Comparison of ENCODE assay signal across 1 cellular context in the genomic region with DNA sequence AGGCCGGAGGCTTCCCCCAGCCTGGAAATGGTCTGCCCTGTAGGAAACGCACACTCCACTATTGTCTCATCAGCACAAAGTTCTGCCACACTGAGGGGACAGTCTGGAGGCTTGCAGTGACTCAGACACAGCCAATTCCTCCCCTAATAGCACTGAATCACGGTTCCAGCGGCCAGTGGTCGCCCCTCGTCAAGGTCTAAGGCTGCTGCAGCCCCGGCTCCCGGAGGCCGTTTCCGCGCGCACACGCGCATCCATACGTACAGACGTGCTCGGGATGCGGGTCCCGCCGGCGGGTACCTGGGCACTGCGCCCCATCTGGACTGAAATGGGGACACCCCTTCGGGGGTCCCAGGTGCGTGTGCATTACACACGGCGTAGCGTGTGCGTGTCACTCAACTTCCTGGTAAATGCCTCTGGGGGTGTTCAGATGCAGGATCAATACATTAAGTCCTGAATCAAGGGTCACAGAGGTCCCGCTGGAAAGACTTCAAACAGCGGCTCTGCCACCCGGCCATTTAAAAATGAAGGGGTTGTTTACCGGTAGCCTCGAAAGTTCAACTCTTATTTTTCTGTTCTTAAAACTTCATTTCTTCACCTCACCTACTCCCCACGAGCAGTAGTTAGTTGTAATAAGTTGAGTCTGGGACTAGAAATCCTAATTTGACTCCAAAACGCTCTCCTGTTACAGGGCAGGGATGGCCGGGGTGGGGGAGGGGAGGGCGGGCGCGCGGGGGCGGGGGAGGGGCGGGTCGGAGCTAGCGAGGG.
TF ChIP-seq lines count a peak whose summit lies in the region.

No MANE protein-coding gene starts in this region.

TF ChIP-seq in HepG2, 621 proteins besides CTCF, POLR2A, EP300 and RAD21 (continued from another document and continues in another):
- TF ChIP-seq RARG (CRISPR knock-in tag; IDR thresholded peaks at IDR 0.05; ENCODE audit: low read depth) (no peak), ATF7 (IDR thresholded peaks at IDR 0.05) (no peak), ATF7 (CRISPR knock-in tag; IDR thresholded peaks at IDR 0.05) (no peak), TEAD2 (CRISPR knock-in tag; IDR thresholded peaks at IDR 0.05) (no peak), SNAI1 (CRISPR knock-in tag; IDR thresholded peaks at IDR 0.05; ENCODE audit: borderline replicate concordance) (no peak), ZNF724P (CRISPR knock-in tag; IDR thresholded peaks at IDR 0.05; ENCODE audit: borderline replicate concordance) (no peak), PLRG1 (conservative IDR thresholded peaks at IDR 0.05) (no peak), CBX1 (IDR thresholded peaks at IDR 0.05; ENCODE audit: low read depth) (no peak), ZKSCAN8 (CRISPR knock-in tag; IDR thresholded peaks at IDR 0.05; ENCODE audit: borderline replicate concordance) (no peak), ZFP36L1 (CRISPR knock-in tag; IDR thresholded peaks at IDR 0.05) (no peak), KLF15 (CRISPR knock-in tag; IDR thresholded peaks at IDR 0.05; ENCODE audit: borderline replicate concordance) (no peak), NBN (conservative IDR thresholded peaks at IDR 0.05) (no peak), KLF11 (CRISPR knock-in tag; IDR thresholded peaks at IDR 0.05) (no peak), ZNF841 (CRISPR knock-in tag; IDR thresholded peaks at IDR 0.05; ENCODE audit: borderline replicate concordance) (no peak), SMARCC2 (IDR thresholded peaks at IDR 0.05) (no peak), MEIS2 (CRISPR knock-in tag; IDR thresholded peaks at IDR 0.05) (0 out of 2 replicates have a peak, but pooled peaks have one; percentile 27), FOXK1 (CRISPR knock-in tag; IDR thresholded peaks at IDR 0.05; ENCODE audit: borderline replicate concordance, low read depth) (no peak), RXRA (CRISPR knock-in tag; IDR thresholded peaks at IDR 0.05) (no peak), ZNF331 (CRISPR knock-in tag; IDR thresholded peaks at IDR 0.05) (no peak), SP4 (CRISPR knock-in tag; IDR thresholded peaks at IDR 0.05) (no peak), NPAS2 (CRISPR knock-in tag; IDR thresholded peaks at IDR 0.05; ENCODE audit: borderline replicate concordance) (no peak), ZNF672 (CRISPR knock-in tag; IDR thresholded peaks at IDR 0.05) (no peak), ZNF589 (CRISPR knock-in tag; conservative IDR thresholded peaks at IDR 0.05) (0 out of 2 replicates have a peak, but pooled peaks have one; percentile 28), ZNF136 (CRISPR knock-in tag; IDR thresholded peaks at IDR 0.05; ENCODE audit: low read depth) (0 out of 2 replicates have a peak, but pooled peaks have one; percentile 39), ARNTL (CRISPR knock-in tag; IDR thresholded peaks at IDR 0.05) (0 out of 2 replicates have a peak, but pooled peaks have one; percentile 27), NR2F6 (IDR thresholded peaks at IDR 0.05) (0 out of 2 replicates have a peak, but pooled peaks have one; percentile 30), NR2F6 (CRISPR knock-in tag; IDR thresholded peaks at IDR 0.05) (no peak), ZNF274 (CRISPR knock-in tag; IDR thresholded peaks at IDR 0.05) (no peak; the same call in 1 of the 2 replicates), ZNF138 (CRISPR knock-in tag; IDR thresholded peaks at IDR 0.05; ENCODE audit: low read depth) (0 out of 2 replicates have a peak, but pooled peaks have one; percentile 14), MZF1 (CRISPR knock-in tag; IDR thresholded peaks at IDR 0.05; ENCODE audit: borderline replicate concordance) (no peak), ZNF260 (CRISPR knock-in tag; IDR thresholded peaks at IDR 0.05; ENCODE audit: borderline replicate concordance, low read depth) (no peak)
- TF ChIP-seq, protein P1, sequence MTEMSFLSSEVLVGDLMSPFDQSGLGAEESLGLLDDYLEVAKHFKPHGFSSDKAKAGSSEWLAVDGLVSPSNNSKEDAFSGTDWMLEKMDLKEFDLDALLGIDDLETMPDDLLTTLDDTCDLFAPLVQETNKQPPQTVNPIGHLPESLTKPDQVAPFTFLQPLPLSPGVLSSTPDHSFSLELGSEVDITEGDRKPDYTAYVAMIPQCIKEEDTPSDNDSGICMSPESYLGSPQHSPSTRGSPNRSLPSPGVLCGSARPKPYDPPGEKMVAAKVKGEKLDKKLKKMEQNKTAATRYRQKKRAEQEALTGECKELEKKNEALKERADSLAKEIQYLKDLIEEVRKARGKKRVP (CRISPR knock-in tag; IDR thresholded peaks at IDR 0.05): no peak
- TF ChIP-seq, protein P2, sequence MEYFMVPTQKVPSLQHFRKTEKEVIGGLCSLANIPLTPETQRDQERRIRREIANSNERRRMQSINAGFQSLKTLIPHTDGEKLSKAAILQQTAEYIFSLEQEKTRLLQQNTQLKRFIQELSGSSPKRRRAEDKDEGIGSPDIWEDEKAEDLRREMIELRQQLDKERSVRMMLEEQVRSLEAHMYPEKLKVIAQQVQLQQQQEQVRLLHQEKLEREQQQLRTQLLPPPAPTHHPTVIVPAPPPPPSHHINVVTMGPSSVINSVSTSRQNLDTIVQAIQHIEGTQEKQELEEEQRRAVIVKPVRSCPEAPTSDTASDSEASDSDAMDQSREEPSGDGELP (IDR thresholded peaks at IDR 0.05; ENCODE audit: borderline replicate concordance, low read depth): no peak
- TF ChIP-seq, protein P3, sequence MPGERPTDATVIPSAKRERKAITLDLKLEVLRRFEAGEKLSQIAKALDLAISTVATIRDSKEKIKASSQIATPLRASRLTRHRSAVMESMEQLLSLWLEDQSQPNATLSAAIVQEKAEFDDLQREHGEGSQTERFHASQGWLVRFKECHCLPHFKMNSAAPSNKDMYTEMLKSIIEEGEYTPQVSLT (CRISPR knock-in tag; IDR thresholded peaks at IDR 0.05; ENCODE audit: borderline replicate concordance, low read depth): no peak
- TF ChIP-seq, protein P4, sequence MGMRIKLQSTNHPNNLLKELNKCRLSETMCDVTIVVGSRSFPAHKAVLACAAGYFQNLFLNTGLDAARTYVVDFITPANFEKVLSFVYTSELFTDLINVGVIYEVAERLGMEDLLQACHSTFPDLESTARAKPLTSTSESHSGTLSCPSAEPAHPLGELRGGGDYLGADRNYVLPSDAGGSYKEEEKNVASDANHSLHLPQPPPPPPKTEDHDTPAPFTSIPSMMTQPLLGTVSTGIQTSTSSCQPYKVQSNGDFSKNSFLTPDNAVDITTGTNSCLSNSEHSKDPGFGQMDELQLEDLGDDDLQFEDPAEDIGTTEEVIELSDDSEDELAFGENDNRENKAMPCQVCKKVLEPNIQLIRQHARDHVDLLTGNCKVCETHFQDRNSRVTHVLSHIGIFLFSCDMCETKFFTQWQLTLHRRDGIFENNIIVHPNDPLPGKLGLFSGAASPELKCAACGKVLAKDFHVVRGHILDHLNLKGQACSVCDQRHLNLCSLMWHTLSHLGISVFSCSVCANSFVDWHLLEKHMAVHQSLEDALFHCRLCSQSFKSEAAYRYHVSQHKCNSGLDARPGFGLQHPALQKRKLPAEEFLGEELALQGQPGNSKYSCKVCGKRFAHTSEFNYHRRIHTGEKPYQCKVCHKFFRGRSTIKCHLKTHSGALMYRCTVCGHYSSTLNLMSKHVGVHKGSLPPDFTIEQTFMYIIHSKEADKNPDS (CRISPR knock-in tag; IDR thresholded peaks at IDR 0.05): no peak
- TF ChIP-seq, protein P5, sequence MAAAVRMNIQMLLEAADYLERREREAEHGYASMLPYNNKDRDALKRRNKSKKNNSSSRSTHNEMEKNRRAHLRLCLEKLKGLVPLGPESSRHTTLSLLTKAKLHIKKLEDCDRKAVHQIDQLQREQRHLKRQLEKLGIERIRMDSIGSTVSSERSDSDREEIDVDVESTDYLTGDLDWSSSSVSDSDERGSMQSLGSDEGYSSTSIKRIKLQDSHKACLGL (CRISPR knock-in tag; IDR thresholded peaks at IDR 0.05): peak; percentile 66
- TF ChIP-seq, protein P6, sequence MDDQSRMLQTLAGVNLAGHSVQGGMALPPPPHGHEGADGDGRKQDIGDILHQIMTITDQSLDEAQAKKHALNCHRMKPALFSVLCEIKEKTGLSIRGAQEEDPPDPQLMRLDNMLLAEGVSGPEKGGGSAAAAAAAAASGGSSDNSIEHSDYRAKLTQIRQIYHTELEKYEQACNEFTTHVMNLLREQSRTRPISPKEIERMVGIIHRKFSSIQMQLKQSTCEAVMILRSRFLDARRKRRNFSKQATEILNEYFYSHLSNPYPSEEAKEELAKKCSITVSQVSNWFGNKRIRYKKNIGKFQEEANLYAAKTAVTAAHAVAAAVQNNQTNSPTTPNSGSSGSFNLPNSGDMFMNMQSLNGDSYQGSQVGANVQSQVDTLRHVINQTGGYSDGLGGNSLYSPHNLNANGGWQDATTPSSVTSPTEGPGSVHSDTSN (CRISPR knock-in tag; IDR thresholded peaks at IDR 0.05; ENCODE audit: borderline replicate concordance): no peak; the same call in 1 of the 2 replicates
- TF ChIP-seq, protein P7, sequence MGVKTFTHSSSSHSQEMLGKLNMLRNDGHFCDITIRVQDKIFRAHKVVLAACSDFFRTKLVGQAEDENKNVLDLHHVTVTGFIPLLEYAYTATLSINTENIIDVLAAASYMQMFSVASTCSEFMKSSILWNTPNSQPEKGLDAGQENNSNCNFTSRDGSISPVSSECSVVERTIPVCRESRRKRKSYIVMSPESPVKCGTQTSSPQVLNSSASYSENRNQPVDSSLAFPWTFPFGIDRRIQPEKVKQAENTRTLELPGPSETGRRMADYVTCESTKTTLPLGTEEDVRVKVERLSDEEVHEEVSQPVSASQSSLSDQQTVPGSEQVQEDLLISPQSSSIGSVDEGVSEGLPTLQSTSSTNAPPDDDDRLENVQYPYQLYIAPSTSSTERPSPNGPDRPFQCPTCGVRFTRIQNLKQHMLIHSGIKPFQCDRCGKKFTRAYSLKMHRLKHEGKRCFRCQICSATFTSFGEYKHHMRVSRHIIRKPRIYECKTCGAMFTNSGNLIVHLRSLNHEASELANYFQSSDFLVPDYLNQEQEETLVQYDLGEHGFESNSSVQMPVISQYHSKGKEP (CRISPR knock-in tag; IDR thresholded peaks at IDR 0.05): no peak
- TF ChIP-seq, protein P8, sequence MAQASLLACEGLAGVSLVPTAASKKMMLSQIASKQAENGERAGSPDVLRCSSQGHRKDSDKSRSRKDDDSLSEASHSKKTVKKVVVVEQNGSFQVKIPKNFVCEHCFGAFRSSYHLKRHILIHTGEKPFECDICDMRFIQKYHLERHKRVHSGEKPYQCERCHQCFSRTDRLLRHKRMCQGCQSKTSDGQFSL (CRISPR knock-in tag; IDR thresholded peaks at IDR 0.05): no peak
- TF ChIP-seq, protein P9, sequence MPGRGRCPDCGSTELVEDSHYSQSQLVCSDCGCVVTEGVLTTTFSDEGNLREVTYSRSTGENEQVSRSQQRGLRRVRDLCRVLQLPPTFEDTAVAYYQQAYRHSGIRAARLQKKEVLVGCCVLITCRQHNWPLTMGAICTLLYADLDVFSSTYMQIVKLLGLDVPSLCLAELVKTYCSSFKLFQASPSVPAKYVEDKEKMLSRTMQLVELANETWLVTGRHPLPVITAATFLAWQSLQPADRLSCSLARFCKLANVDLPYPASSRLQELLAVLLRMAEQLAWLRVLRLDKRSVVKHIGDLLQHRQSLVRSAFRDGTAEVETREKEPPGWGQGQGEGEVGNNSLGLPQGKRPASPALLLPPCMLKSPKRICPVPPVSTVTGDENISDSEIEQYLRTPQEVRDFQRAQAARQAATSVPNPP (CRISPR knock-in tag; IDR thresholded peaks at IDR 0.05): no peak
- TF ChIP-seq, protein P10, sequence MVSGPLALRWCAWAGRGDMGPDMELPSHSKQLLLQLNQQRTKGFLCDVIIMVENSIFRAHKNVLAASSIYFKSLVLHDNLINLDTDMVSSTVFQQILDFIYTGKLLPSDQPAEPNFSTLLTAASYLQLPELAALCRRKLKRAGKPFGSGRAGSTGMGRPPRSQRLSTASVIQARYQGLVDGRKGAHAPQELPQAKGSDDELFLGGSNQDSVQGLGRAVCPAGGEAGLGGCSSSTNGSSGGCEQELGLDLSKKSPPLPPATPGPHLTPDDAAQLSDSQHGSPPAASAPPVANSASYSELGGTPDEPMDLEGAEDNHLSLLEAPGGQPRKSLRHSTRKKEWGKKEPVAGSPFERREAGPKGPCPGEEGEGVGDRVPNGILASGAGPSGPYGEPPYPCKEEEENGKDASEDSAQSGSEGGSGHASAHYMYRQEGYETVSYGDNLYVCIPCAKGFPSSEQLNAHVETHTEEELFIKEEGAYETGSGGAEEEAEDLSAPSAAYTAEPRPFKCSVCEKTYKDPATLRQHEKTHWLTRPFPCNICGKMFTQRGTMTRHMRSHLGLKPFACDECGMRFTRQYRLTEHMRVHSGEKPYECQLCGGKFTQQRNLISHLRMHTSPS (CRISPR knock-in tag; IDR thresholded peaks at IDR 0.05; ENCODE audit: low read depth): no peak
- TF ChIP-seq, protein P11, sequence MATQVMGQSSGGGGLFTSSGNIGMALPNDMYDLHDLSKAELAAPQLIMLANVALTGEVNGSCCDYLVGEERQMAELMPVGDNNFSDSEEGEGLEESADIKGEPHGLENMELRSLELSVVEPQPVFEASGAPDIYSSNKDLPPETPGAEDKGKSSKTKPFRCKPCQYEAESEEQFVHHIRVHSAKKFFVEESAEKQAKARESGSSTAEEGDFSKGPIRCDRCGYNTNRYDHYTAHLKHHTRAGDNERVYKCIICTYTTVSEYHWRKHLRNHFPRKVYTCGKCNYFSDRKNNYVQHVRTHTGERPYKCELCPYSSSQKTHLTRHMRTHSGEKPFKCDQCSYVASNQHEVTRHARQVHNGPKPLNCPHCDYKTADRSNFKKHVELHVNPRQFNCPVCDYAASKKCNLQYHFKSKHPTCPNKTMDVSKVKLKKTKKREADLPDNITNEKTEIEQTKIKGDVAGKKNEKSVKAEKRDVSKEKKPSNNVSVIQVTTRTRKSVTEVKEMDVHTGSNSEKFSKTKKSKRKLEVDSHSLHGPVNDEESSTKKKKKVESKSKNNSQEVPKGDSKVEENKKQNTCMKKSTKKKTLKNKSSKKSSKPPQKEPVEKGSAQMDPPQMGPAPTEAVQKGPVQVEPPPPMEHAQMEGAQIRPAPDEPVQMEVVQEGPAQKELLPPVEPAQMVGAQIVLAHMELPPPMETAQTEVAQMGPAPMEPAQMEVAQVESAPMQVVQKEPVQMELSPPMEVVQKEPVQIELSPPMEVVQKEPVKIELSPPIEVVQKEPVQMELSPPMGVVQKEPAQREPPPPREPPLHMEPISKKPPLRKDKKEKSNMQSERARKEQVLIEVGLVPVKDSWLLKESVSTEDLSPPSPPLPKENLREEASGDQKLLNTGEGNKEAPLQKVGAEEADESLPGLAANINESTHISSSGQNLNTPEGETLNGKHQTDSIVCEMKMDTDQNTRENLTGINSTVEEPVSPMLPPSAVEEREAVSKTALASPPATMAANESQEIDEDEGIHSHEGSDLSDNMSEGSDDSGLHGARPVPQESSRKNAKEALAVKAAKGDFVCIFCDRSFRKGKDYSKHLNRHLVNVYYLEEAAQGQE (IDR thresholded peaks at IDR 0.05; ENCODE audit: borderline replicate concordance in 1 of 2, low read depth in 1 of 2, low read length in 2 of 2): no peak; a peak in 1 of 4 replicates
- TF ChIP-seq, protein P12, sequence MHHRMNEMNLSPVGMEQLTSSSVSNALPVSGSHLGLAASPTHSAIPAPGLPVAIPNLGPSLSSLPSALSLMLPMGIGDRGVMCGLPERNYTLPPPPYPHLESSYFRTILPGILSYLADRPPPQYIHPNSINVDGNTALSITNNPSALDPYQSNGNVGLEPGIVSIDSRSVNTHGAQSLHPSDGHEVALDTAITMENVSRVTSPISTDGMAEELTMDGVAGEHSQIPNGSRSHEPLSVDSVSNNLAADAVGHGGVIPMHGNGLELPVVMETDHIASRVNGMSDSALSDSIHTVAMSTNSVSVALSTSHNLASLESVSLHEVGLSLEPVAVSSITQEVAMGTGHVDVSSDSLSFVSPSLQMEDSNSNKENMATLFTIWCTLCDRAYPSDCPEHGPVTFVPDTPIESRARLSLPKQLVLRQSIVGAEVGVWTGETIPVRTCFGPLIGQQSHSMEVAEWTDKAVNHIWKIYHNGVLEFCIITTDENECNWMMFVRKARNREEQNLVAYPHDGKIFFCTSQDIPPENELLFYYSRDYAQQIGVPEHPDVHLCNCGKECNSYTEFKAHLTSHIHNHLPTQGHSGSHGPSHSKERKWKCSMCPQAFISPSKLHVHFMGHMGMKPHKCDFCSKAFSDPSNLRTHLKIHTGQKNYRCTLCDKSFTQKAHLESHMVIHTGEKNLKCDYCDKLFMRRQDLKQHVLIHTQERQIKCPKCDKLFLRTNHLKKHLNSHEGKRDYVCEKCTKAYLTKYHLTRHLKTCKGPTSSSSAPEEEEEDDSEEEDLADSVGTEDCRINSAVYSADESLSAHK (CRISPR knock-in tag; IDR thresholded peaks at IDR 0.05; ENCODE audit: borderline replicate concordance): no peak
